Comparison of ENCODE assay signal across 1 cellular context in genomic region chr17:35371934-35372333, GRCh38.
TF ChIP-seq lines count a peak whose summit lies in the region.

No MANE protein-coding gene starts in this region.

TF ChIP-seq in HEK293, 187 proteins besides CTCF, POLR2A, EP300 and RAD21 (continued from another document):
- TF ChIP-seq HIC1 (tag by site-specific recombination; IDR thresholded peaks at IDR 0.05) = no peak
- TF ChIP-seq ZNF521 (tag by site-specific recombination; IDR thresholded peaks at IDR 0.05) = no peak
- no peak for TF ChIP-seq ZNF677 (tag by site-specific recombination; IDR thresholded peaks at IDR 0.05)
- no peak for TF ChIP-seq ZNF354C (tag by site-specific recombination; IDR thresholded peaks at IDR 0.05; ENCODE audit: borderline replicate concordance, low read depth)
- TF ChIP-seq ZNF280D (tag by site-specific recombination; IDR thresholded peaks at IDR 0.05) = peak; percentile 6; the same call in 1 of the 2 replicates
